In genomic region chr22:49970528-49971231, GRCh38 we compare ENCODE assay signal across 8 cellular contexts. TPM values are rescaled to one million over a fixed set of nuclear protein-coding genes. Genes with fewer than 3 reads are reported as not detected.
DNase-seq lines count a peak whose midpoint lies in the region; ATAC-seq, FAIRE-seq and TF ChIP-seq lines count a peak whose summit lies in the region.

No MANE protein-coding gene starts in this region.

- H3K4me3 ChIP-seq in kidney (ENCODE audit: low read length in 2 of 2), result peak overlapping the region; percentile 44 to 46

- FAIRE-seq in GM18507 (lab: Jason Lieb, UNC) (no peak), kidney (lab: Jason Lieb, UNC) (peak; percentile 56)

- H3K27ac ChIP-seq in kidney (ENCODE audit: low read depth in 2 of 2, low read length in 2 of 2), result peak overlapping the region; percentile 93 to 97

- DNase-seq in GM18507 (ENCODE audit: extremely low spot score, insufficient read length, low read depth) (peak; percentile 77), NCI-H2107 treated with DMSO at 0.1 percent for 48 hours (lab: John Stamatoyannopoulos, UW; ENCODE audit: unreplicated experiment) (peak; percentile 67), cerebellar cortex (ENCODE audit: low spot score) (peak; percentile 92), kidney (peak; percentile 99), NCI-H146 (lab: John Stamatoyannopoulos, UW) (no peak)
- peak; percentile 91 for DNase-seq in activated CD4-positive, CD25-positive, alpha-beta regulatory T cell treated with anti-CD3 and anti-CD28 coated beads, Interleukin-2, amount 50 U/mL, for 72 hours
- peak; percentile 94 to 97 (median 96) for DNase-seq in stimulated activated CD4-positive, alpha-beta T cell treated with anti-CD3 and anti-CD28 coated beads, Interleukin-12 subunit alpha, Interleukin-12 subunit beta, amount 100 ng/mL, for 48 hours (ENCODE audit: low read depth in 2 of 3, low spot score in 1 of 3)

- no peaks in the 10 kb centered on the region for H3K9me3 ChIP-seq in kidney (ENCODE audit: control insufficient read depth in 1 of 2, low read length in 2 of 2)

- H3K4me1 ChIP-seq in kidney (ENCODE audit: control insufficient read depth in 1 of 2, insufficient read depth in 1 of 2, low read depth in 1 of 2, low read length in 2 of 2), result peaks cover 40 to 53% of the 10 kb centered on the region in 2 donors

- ATAC-seq in HG02884 (IDR thresholded peaks at IDR 0.05; ENCODE audit: unreplicated experiment), result peak; percentile 54

- no peak for TF ChIP-seq CTCF in kidney (IDR thresholded peaks at IDR 0.05; ENCODE audit: borderline replicate concordance, extremely low read depth, insufficient read depth)

- intact Hi-C loops in kidney (cut with DNase I), result no loop called here

- peak overlapping the region; percentile 55 to 77 for H3K9ac ChIP-seq in kidney (ENCODE audit: low read length in 2 of 2)

- H3K36me3 ChIP-seq in kidney (ENCODE audit: control insufficient read depth in 1 of 2, insufficient read depth in 2 of 2, low read length in 2 of 2), result no peaks in the 10 kb centered on the region

RNA-seq across cellular contexts. Expression of gene PIM3, which starts 10.1 kb away (rescaled TPM):
- 107 TPM for total RNA-seq in kidney
- polyA plus RNA-seq in kidney (ENCODE audit: insufficient read depth, low read depth, low replicate concordance), result 96.5 TPM

RNA-seq across cellular contexts. Expression of gene IL17REL, which starts 41.9 kb away (rescaled TPM):
- 0.16 TPM for total RNA-seq in kidney
- not detected for polyA plus RNA-seq in kidney (ENCODE audit: insufficient read depth, low read depth, low replicate concordance)

RNA-seq across cellular contexts. Expression of gene CRELD2, which starts 52.2 kb away (rescaled TPM):
- total RNA-seq in kidney, result 54.0 TPM
- polyA plus RNA-seq in kidney (ENCODE audit: insufficient read depth, low read depth, low replicate concordance), result 37.3 TPM

RNA-seq across cellular contexts. Expression of gene ALG12, which starts 52.4 kb away (rescaled TPM):
- total RNA-seq in kidney, result 28.4 TPM
- 27.2 TPM for polyA plus RNA-seq in kidney (ENCODE audit: insufficient read depth, low read depth, low replicate concordance)
